ENCODE assay signal across 35 cellular contexts in the genomic region with DNA sequence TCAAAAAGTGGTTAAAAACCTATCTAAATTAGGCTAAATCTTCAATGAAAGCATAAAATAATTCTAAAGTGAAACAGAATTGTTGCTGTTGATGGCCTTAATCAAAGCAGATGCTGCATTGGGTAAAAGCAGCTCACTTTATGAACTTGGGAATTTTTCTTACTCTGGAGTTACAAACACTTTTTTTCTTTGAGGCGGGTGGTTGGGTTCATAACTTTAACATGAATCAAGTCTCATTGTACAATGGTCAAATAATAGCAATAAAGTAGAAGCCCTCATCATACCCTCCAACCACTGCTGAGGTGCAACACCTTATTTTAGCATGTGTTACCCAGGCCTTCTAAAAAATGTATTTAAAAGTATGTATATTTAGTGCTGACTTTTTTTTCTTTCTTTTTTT. TPM values are rescaled to one million over a fixed set of nuclear protein-coding genes. Genes with fewer than 3 reads are reported as not detected.
DNase-seq lines count a peak whose midpoint lies in the region; ATAC-seq, FAIRE-seq and TF ChIP-seq lines count a peak whose summit lies in the region.
"Had no signal": no experiment of that assay in that cellular context is flagged by ENCODE, and none has a peak within 500 bp of the region (broad histone marks: within the 10 kb centered on the region; RNA-seq: fewer than 3 reads in every experiment).

No MANE protein-coding gene starts in this region.

- FAIRE-seq in astrocyte (lab: Jason Lieb, UNC): no peak
- FAIRE-seq: GM18507, urothelium cell line had no signal

- H3K36me3 ChIP-seq in mammary epithelial cell (ENCODE audit: insufficient read depth, low read length): peaks cover 47% of the 10 kb centered on the region
- H3K36me3 ChIP-seq in astrocyte (ENCODE audit: insufficient read depth, low read length): peaks cover 51% of the 10 kb centered on the region
- H3K36me3 ChIP-seq in smooth muscle cell (ENCODE audit: low read depth): peaks cover 49% of the 10 kb centered on the region

- 75% methylated on average over 1 of the region's 1 CpG for WGBS in mammary epithelial cell (ENCODE audit: low coverage, missing lambda C conversion rate)
- 80% methylated on average over 1 of the region's 1 CpG for WGBS in smooth muscle cell (ENCODE audit: low lambda C conversion rate)

- intact Hi-C loops in mammary epithelial cell (cut with micrococcal nuclease) (no loop called here), MCF 10A (cut with micrococcal nuclease) (no loop called here)

- peak overlapping the region; percentile 41 for H3K27ac ChIP-seq in mammary epithelial cell (ENCODE audit: insufficient read depth, low read depth, low read length)
- H3K27ac ChIP-seq in astrocyte (ENCODE audit: low read depth, low read length): peak overlapping the region; percentile 43
- peak overlapping the region; percentile 47 for H3K27ac ChIP-seq in smooth muscle cell (ENCODE audit: low read depth)
- H3K27ac ChIP-seq: cardiac muscle cell, colonic mucosa, heart left ventricle, spleen, thoracic aorta had no signal

- H3K4me2 ChIP-seq in mammary epithelial cell (ENCODE audit: insufficient read depth, low read depth, low read length): no peak overlapping the region
- H3K4me2 ChIP-seq in astrocyte (ENCODE audit: low read length): no peak overlapping the region
- no peak overlapping the region for H3K4me2 ChIP-seq in smooth muscle cell
- H3K4me2 ChIP-seq: SK-N-SH had no signal

- H3K79me2 ChIP-seq in mammary epithelial cell (ENCODE audit: insufficient read depth, low read length) (peaks cover 40% of the 10 kb centered on the region), astrocyte (ENCODE audit: insufficient read depth, low read length) (peaks cover 31% of the 10 kb centered on the region), smooth muscle cell (ENCODE audit: low read depth) (peaks cover 9% of the 10 kb centered on the region)

- no peaks in the 10 kb centered on the region for H3K9me3 Mint-ChIP-seq in MCF 10A (ENCODE audit: unreplicated experiment)
- no peaks in the 10 kb centered on the region for H3K9me3 Mint-ChIP-seq in astrocyte (ENCODE audit: unreplicated experiment)
- H3K9me3 Mint-ChIP-seq: activated naive CD4-positive, alpha-beta T cell treated with anti-CD3 and anti-CD28 coated beads, Interleukin-2, amount 50 U/mL, for 24 hours; activated T-helper 17 cell treated with anti-CD3 and anti-CD28 coated beads, Interleukin-2, amount 50 U/mL, for 72 hours; CD8-positive, alpha-beta T cell; neural crest cell; stimulated activated naive CD8-positive, alpha-beta T cell treated with anti-CD3 and anti-CD28 coated beads, Interleukin-15, amount 100 ng/mL, for 72 hours had no signal

- no peaks in the 10 kb centered on the region for H3K9me3 ChIP-seq in mammary epithelial cell (replicated peaks; ENCODE audit: insufficient read depth, low read length)
- no peaks in the 10 kb centered on the region for H3K9me3 ChIP-seq in astrocyte (ENCODE audit: insufficient read depth, low read depth, low read length)
- no peaks in the 10 kb centered on the region for H3K9me3 ChIP-seq in smooth muscle cell (replicated peaks; ENCODE audit: low read depth)
- H3K9me3 ChIP-seq: colonic mucosa, heart left ventricle, SK-N-SH, spleen, thoracic aorta had no signal

- H3K9ac ChIP-seq in mammary epithelial cell (ENCODE audit: insufficient read depth, low read length): no peak overlapping the region
- no peak overlapping the region for H3K9ac ChIP-seq in astrocyte (ENCODE audit: low read length)
- H3K9ac ChIP-seq in smooth muscle cell (ENCODE audit: low read depth): no peak overlapping the region
- H3K9ac ChIP-seq: SK-N-SH had no signal

- POLR2A ChIA-PET in MCF 10A (lab: Yijun Ruan, JAX): interaction anchor here (1.7 kb wide), 1 partner anchor 26 kb away, joined by 8 read pairs; no protein-coding TSS in a partner anchor

- peak; percentile 55 for DNase-seq in mammary epithelial cell
- DNase-seq in MCF 10A (ENCODE audit: unreplicated experiment): no peak
- DNase-seq in astrocyte (ENCODE audit: low read depth): peak; percentile 61
- peak; percentile 72 for DNase-seq in iris pigment epithelial cell (ENCODE audit: low read depth)
- no peak for DNase-seq in smooth muscle cell (lab: John Stamatoyannopoulos, UW; ENCODE audit: unreplicated experiment)
- no peak for DNase-seq in stimulated activated naive CD4-positive, alpha-beta T cell treated with Interleukin-2 at 50 U/mL for 16 hours (lab: John Stamatoyannopoulos, UW)
- DNase-seq in NCI-H1436 (lab: John Stamatoyannopoulos, UW): no peak
- DNase-seq: 8988T; activated CD4-positive, CD25-positive, alpha-beta regulatory T cell treated with anti-CD3 and anti-CD28 coated beads, Interleukin-2, amount 50 U/mL, for 72 hours; activated CD8-positive, alpha-beta T cell treated with anti-CD3 and anti-CD28 coated beads, Interleukin-2, amount 10 ng/mL, durations not matched to agents 7 days and 5 days; CD8-positive, alpha-beta T cell; colonic mucosa; effector CD8-positive, alpha-beta T cell; H7; heart left ventricle; KBM-7; NCI-H2081; NCI-H2227 treated with DMSO at 0.1 percent for 48 hours; NCI-H526 treated with DMSO at 0.1 percent for 48 hours; NK-92 treated with Interleukin-12 subunit alpha and Interleukin-12 subunit beta, amount 100 ng/mL, for 24 hours; posterior cingulate gyrus; right cardiac atrium; SK-N-SH; spleen; stimulated activated CD4-positive, alpha-beta T cell treated with anti-CD3 and anti-CD28 coated beads, Interleukin-2, amount 100 ng/mL, for 24 hours; stimulated activated CD8-positive, alpha-beta memory T cell treated with anti-CD3 and anti-CD28 coated beads, Interleukin-4, amount 100 ng/mL, for 48 hours; stimulated activated naive CD8-positive, alpha-beta T cell treated with anti-CD3 and anti-CD28 coated beads, Interleukin-15, amount 100 ng/mL, for 72 hours had no signal

- H4K20me1 ChIP-seq in mammary epithelial cell (ENCODE audit: insufficient read depth, low read length) (no peaks in the 10 kb centered on the region), astrocyte (ENCODE audit: insufficient read depth, low read length) (peaks cover 11% of the 10 kb centered on the region), smooth muscle cell (ENCODE audit: low read depth) (peaks cover 44% of the 10 kb centered on the region)

- no peak for ATAC-seq in GM21381 (IDR thresholded peaks at IDR 0.05; ENCODE audit: unreplicated experiment)
- ATAC-seq: activated CD8-positive, alpha-beta T cell treated with anti-CD3 and anti-CD28 coated beads, Interleukin-2, amount 10 ng/mL, durations not matched to agents 7 days and 5 days; activated T-helper 17 cell treated with anti-CD3 and anti-CD28 coated beads, Interleukin-2, amount 50 U/mL, for 72 hours; CD8-positive, alpha-beta T cell; heart left ventricle; right cardiac atrium; stimulated activated naive CD8-positive, alpha-beta T cell treated with anti-CD3 and anti-CD28 coated beads, Interleukin-15, amount 100 ng/mL, for 72 hours had no signal

- H3K4me1 Mint-ChIP-seq in MCF 10A (ENCODE audit: insufficient read depth, unreplicated experiment) (no peaks in the 10 kb centered on the region), astrocyte (ENCODE audit: low read depth, unreplicated experiment) (peaks cover 8% of the 10 kb centered on the region)
- H3K4me1 Mint-ChIP-seq: activated T-helper 17 cell treated with anti-CD3 and anti-CD28 coated beads, Interleukin-2, amount 50 U/mL, for 72 hours; neural crest cell; stimulated activated naive CD8-positive, alpha-beta T cell treated with anti-CD3 and anti-CD28 coated beads, Interleukin-15, amount 100 ng/mL, for 72 hours had no signal

- H3K4me1 ChIP-seq in mammary epithelial cell (ENCODE audit: insufficient read depth, low read length): peaks cover 11% of the 10 kb centered on the region
- peaks cover 8% of the 10 kb centered on the region for H3K4me1 ChIP-seq in astrocyte (ENCODE audit: insufficient read depth, low read length)
- H3K4me1 ChIP-seq in smooth muscle cell (ENCODE audit: low read depth): no peaks in the 10 kb centered on the region
- H3K4me1 ChIP-seq: colonic mucosa, spleen had no signal

- TF ChIP-seq CTCF in mammary epithelial cell (conservative IDR thresholded peaks at IDR 0.05 in 1 of 2, IDR thresholded peaks at IDR 0.05 in 1 of 2; ENCODE audit: extremely low read depth in 1 of 2, insufficient read depth in 1 of 2, low read depth in 1 of 2, low read length in 2 of 2) (no peak), MCF 10A (IDR thresholded peaks at IDR 0.05; ENCODE audit: unreplicated experiment) (no peak), astrocyte (IDR thresholded peaks at IDR 0.05; ENCODE audit: insufficient read depth, low read depth, low read length) (no peak), smooth muscle cell (IDR thresholded peaks at IDR 0.05; ENCODE audit: borderline replicate concordance, insufficient read depth, poor library complexity, severe bottlenecking) (no peak)

- CTCF ChIA-PET in mammary epithelial cell (lab: Charles Lee; ENCODE audit: low non-redundant PET): no interaction called here
- CTCF ChIA-PET in MCF 10A (lab: Yijun Ruan, JAX): no interaction called here

- H2AFZ ChIP-seq in mammary epithelial cell (ENCODE audit: low read depth, low read length) (no peak overlapping the region), astrocyte (ENCODE audit: low read depth, low read length) (no peak overlapping the region), smooth muscle cell (ENCODE audit: low read depth) (no peak overlapping the region)

- no peak overlapping the region for H3K27ac Mint-ChIP-seq in MCF 10A (ENCODE audit: low read depth, unreplicated experiment)
- peak overlapping the region; percentile 58 for H3K27ac Mint-ChIP-seq in astrocyte (ENCODE audit: unreplicated experiment)
- H3K27ac Mint-ChIP-seq: activated CD8-positive, alpha-beta T cell treated with anti-CD3 and anti-CD28 coated beads, Interleukin-2, amount 10 ng/mL, durations not matched to agents 7 days and 5 days; activated naive CD4-positive, alpha-beta T cell treated with anti-CD3 and anti-CD28 coated beads, Interleukin-2, amount 50 U/mL, for 24 hours; activated T-helper 17 cell treated with anti-CD3 and anti-CD28 coated beads, Interleukin-2, amount 50 U/mL, for 72 hours; CD8-positive, alpha-beta T cell; stimulated activated naive CD8-positive, alpha-beta T cell treated with anti-CD3 and anti-CD28 coated beads, Interleukin-15, amount 100 ng/mL, for 72 hours had no signal

- H3K27me3 ChIP-seq in mammary epithelial cell (ENCODE audit: insufficient read depth, low read length): no peaks in the 10 kb centered on the region
- no peaks in the 10 kb centered on the region for H3K27me3 ChIP-seq in astrocyte (ENCODE audit: insufficient read depth, low read length)
- no peaks in the 10 kb centered on the region for H3K27me3 ChIP-seq in smooth muscle cell (ENCODE audit: low read depth)
- H3K27me3 ChIP-seq: cardiac muscle cell, colonic mucosa, heart left ventricle, spleen had no signal

- H3K4me3 ChIP-seq in mammary epithelial cell (replicated peaks in 1 of 3; ENCODE audit: insufficient read depth in 1 of 3, low read depth in 2 of 3, low read length in 3 of 3): no peak overlapping the region
- H3K4me3 ChIP-seq in astrocyte (ENCODE audit: insufficient read depth, low read depth, low read length): no peak overlapping the region
- H3K4me3 ChIP-seq in smooth muscle cell: no peak overlapping the region
- H3K4me3 ChIP-seq: cardiac muscle cell, colonic mucosa, heart left ventricle, spleen, thoracic aorta had no signal

- H3K27me3 Mint-ChIP-seq in MCF 10A (ENCODE audit: insufficient read depth, unreplicated experiment) (no peaks in the 10 kb centered on the region), astrocyte (ENCODE audit: low read depth, unreplicated experiment) (no peaks in the 10 kb centered on the region)
- H3K27me3 Mint-ChIP-seq: activated naive CD4-positive, alpha-beta T cell treated with anti-CD3 and anti-CD28 coated beads, Interleukin-2, amount 50 U/mL, for 24 hours; activated T-helper 17 cell treated with anti-CD3 and anti-CD28 coated beads, Interleukin-2, amount 50 U/mL, for 72 hours; stimulated activated naive CD8-positive, alpha-beta T cell treated with anti-CD3 and anti-CD28 coated beads, Interleukin-15, amount 100 ng/mL, for 72 hours had no signal

- no peak overlapping the region for H3K4me3 Mint-ChIP-seq in MCF 10A (ENCODE audit: unreplicated experiment)
- H3K4me3 Mint-ChIP-seq in astrocyte (ENCODE audit: unreplicated experiment): no peak overlapping the region
- H3K4me3 Mint-ChIP-seq: activated CD8-positive, alpha-beta T cell treated with anti-CD3 and anti-CD28 coated beads, Interleukin-2, amount 10 ng/mL, durations not matched to agents 7 days and 5 days; activated naive CD4-positive, alpha-beta T cell treated with anti-CD3 and anti-CD28 coated beads, Interleukin-2, amount 50 U/mL, for 24 hours; activated T-helper 17 cell treated with anti-CD3 and anti-CD28 coated beads, Interleukin-2, amount 50 U/mL, for 72 hours; CD8-positive, alpha-beta T cell; neural crest cell; stimulated activated naive CD8-positive, alpha-beta T cell treated with anti-CD3 and anti-CD28 coated beads, Interleukin-15, amount 100 ng/mL, for 72 hours had no signal

- BruUV-seq in mammary epithelial cell (replicated peaks; lab: Mats Ljungman, UMichigan): no TSS peak
- BruUV-seq in MCF 10A (replicated peaks; lab: Mats Ljungman, UMichigan): no TSS peak

- in situ Hi-C loops in mammary epithelial cell (cut with MboI; ENCODE audit: low sequenced_read_pairs in 2 of 2): no loop called here

- dilution Hi-C loops in mammary epithelial cell (cut with HindIII; ENCODE audit: low sequenced_read_pairs): no loop called here

- H3F3A ChIP-seq in smooth muscle cell (ENCODE audit: low read depth): no peaks in the 10 kb centered on the region

- H3K36me3 Mint-ChIP-seq in MCF 10A (ENCODE audit: insufficient read depth, unreplicated experiment) (peaks cover 86% of the 10 kb centered on the region), astrocyte (ENCODE audit: low read depth, unreplicated experiment) (peaks cover 11% of the 10 kb centered on the region)

RNA-seq across cellular contexts. Expression of a gene that starts 29.1 kb away (rescaled TPM):
- total RNA-seq in mammary epithelial cell: 10 to 100 TPM; 73.0 to 82.0 TPM
- 37.2 TPM for polyA plus RNA-seq in mammary epithelial cell
- polyA minus RNA-seq in mammary epithelial cell: 62.1 TPM
- total RNA-seq in MCF 10A (2022): 106 and 116 TPM in 2 replicates
- total RNA-seq in astrocyte: 50.2 and 53.2 TPM in 2 replicates
- total RNA-seq in smooth muscle cell: 83.0 and 92.5 TPM in 2 replicates
- 20.3 and 23.2 TPM in 2 replicates for polyA plus RNA-seq in smooth muscle cell

RNA-seq across cellular contexts. Expression of a gene that starts 41.2 kb away (rescaled TPM):
- total RNA-seq in mammary epithelial cell: 1 to 10 TPM in 1 of 2 donors, under 1 TPM in 1; 0.67 to 2.4 TPM
- polyA plus RNA-seq in mammary epithelial cell: 0.34 TPM
- 2.8 TPM for polyA minus RNA-seq in mammary epithelial cell
- total RNA-seq in MCF 10A (2022): 0.26 and 0.34 TPM in 2 replicates
- 1.2 and 1.3 TPM in 2 replicates for total RNA-seq in astrocyte
- total RNA-seq in smooth muscle cell: under 0.01 and 0.04 TPM in 2 replicates
- 0.06 TPM in 1 of 2 replicates, not detected in the other for polyA plus RNA-seq in smooth muscle cell

RNA-seq across cellular contexts. Expression of a gene that starts 43.3 kb away (rescaled TPM):
- total RNA-seq in mammary epithelial cell: 10 to 100 TPM; 19.1 to 27.8 TPM
- polyA plus RNA-seq in mammary epithelial cell: 9.2 TPM
- 11.3 TPM for polyA minus RNA-seq in mammary epithelial cell
- total RNA-seq in MCF 10A (2022): 21.0 and 21.5 TPM in 2 replicates
- total RNA-seq in astrocyte: 18.5 and 19.3 TPM in 2 replicates
- total RNA-seq in smooth muscle cell: 34.7 and 35.4 TPM in 2 replicates
- 15.1 and 17.2 TPM in 2 replicates for polyA plus RNA-seq in smooth muscle cell

Comparison
In these comparisons a context has a peak if more than half of its experiments do, and no peak if none do; other contexts are left out.
1. DNase-seq: peak in mammary epithelial cell (single experiment), astrocyte (single experiment) and iris pigment epithelial cell (single experiment); none in MCF 10A (single experiment), smooth muscle cell (single experiment), stimulated activated naive CD4-positive, alpha-beta T cell treated with Interleukin-2 at 50 U/mL for 16 hours (single experiment) and NCI-H1436 (single experiment).
2. Peak in every context shown above with its lines, with median percentiles within 50 percentile points of each other: H3K27ac ChIP-seq.